In genomic region chr17:75853410-75853809, GRCh38 we compare ENCODE assay signal across 9 cellular contexts. TPM values are rescaled to one million over a fixed set of nuclear protein-coding genes. Genes with fewer than 3 reads are reported as not detected.
DNase-seq lines count a peak whose midpoint lies in the region; ATAC-seq and TF ChIP-seq lines count a peak whose summit lies in the region.
"Had no signal": no experiment of that assay in that cellular context is flagged by ENCODE, and none has a peak within 500 bp of the region (broad histone marks: within the 10 kb centered on the region; RNA-seq: fewer than 3 reads in every experiment).

No MANE protein-coding gene starts in this region.

- peaks cover 10% of the 10 kb centered on the region for H3K36me3 Mint-ChIP-seq in T-cell

- POLR2A ChIA-PET in T-cell (lab: Charles Lee), result interaction anchor here in 1 of 2 donors (0.5 to 0.6 kb wide), 2 partner anchors 24 to 484 kb away, joined by 3 to 9 read pairs; no protein-coding TSS in a partner anchor

- ATAC-seq in T-cell (replicated peaks in 1 of 4) (no peak), GM21576 (IDR thresholded peaks at IDR 0.05; ENCODE audit: unreplicated experiment) (no peak), HG03196 (IDR thresholded peaks at IDR 0.05; ENCODE audit: unreplicated experiment) (no peak)

- no peak overlapping the region for H3K4me3 Mint-ChIP-seq in T-cell
- H3K4me3 Mint-ChIP-seq: activated naive CD8-positive, alpha-beta T cell treated with anti-CD3 and anti-CD28 coated beads, Interleukin-2, amount 10 ng/mL, durations not matched to agents 7 days and 5 days had no signal

- no peaks in the 10 kb centered on the region for H3K27me3 Mint-ChIP-seq in T-cell
- H3K27me3 Mint-ChIP-seq: activated naive CD8-positive, alpha-beta T cell treated with anti-CD3 and anti-CD28 coated beads, Interleukin-2, amount 10 ng/mL, durations not matched to agents 7 days and 5 days had no signal

- peaks cover 30 to 41% (median 37%) of the 10 kb centered on the region in 3 donors for H3K4me1 Mint-ChIP-seq in T-cell

- H3K4me3 ChIP-seq in fibroblast of the aortic adventitia (ENCODE audit: low read depth, low read length), result peak overlapping the region; percentile 28
- H3K4me3 ChIP-seq in retinal pigment epithelial cell (ENCODE audit: low read length), result no peak overlapping the region

- TF ChIP-seq CTCF in fibroblast of the aortic adventitia (IDR thresholded peaks at IDR 0.05; ENCODE audit: insufficient read depth, low read length) (no peak), retinal pigment epithelial cell (conservative IDR thresholded peaks at IDR 0.05; ENCODE audit: low read depth, low read length) (no peak)

- H3K27ac Mint-ChIP-seq in T-cell, result peak overlapping the region; percentile 22 to 61
- H3K27ac Mint-ChIP-seq: activated naive CD8-positive, alpha-beta T cell treated with anti-CD3 and anti-CD28 coated beads, Interleukin-2, amount 10 ng/mL, durations not matched to agents 7 days and 5 days had no signal

- CTCF ChIA-PET in T-cell (lab: Charles Lee), result interaction anchor here (0.6 to 0.8 kb wide), 3 partner anchors 46 to 739 kb away, joined by 4 to 8 read pairs (median 4); partner anchors contain the start of gene MRPL38 (in 1 of the 2)

- H3K9me3 Mint-ChIP-seq in T-cell, result no peaks in the 10 kb centered on the region
- H3K9me3 Mint-ChIP-seq: activated naive CD8-positive, alpha-beta T cell treated with anti-CD3 and anti-CD28 coated beads, Interleukin-2, amount 10 ng/mL, durations not matched to agents 7 days and 5 days had no signal

- DNase-seq in EL, result peak; percentile 66
- no peak for DNase-seq in T-cell
- DNase-seq in fibroblast of the aortic adventitia (ENCODE audit: low read depth), result no peak
- DNase-seq in retinal pigment epithelial cell (ENCODE audit: low read depth), result peak; percentile 50
- DNase-seq in KG1 (lab: John Stamatoyannopoulos, UW), result no peak
- DNase-seq in NCI-H345 treated with DMSO at 0.1 percent for 48 hours (lab: John Stamatoyannopoulos, UW; ENCODE audit: unreplicated experiment), result no peak
- DNase-seq: activated naive CD8-positive, alpha-beta T cell treated with anti-CD3 and anti-CD28 coated beads, Interleukin-2, amount 10 ng/mL, durations not matched to agents 7 days and 5 days had no signal

RNA-seq across cellular contexts. Expression of gene WBP2, which starts 1.7 kb away (rescaled TPM):
- total RNA-seq in T-cell (100 to 1,000 TPM in 3 of 5 donors, 10 to 100 TPM in 2; 91.4 to 158 (median 138) TPM), fibroblast of the aortic adventitia (ENCODE audit: low replicate concordance) (23.3 and 24.1 TPM in 2 replicates)

RNA-seq across cellular contexts. Expression of gene UNC13D, which starts 9.2 kb away (rescaled TPM):
- total RNA-seq in T-cell (100 to 1,000 TPM; 148 to 191 (median 180) TPM), fibroblast of the aortic adventitia (ENCODE audit: low replicate concordance) (0.54 and 2.3 TPM in 2 replicates)

RNA-seq across cellular contexts. Expression of gene TRIM47, which starts 25.0 kb away (rescaled TPM):
- 10 to 100 TPM in 3 of 5 donors, 1 to 10 TPM in 2; 2.6 to 24.6 (median 18.3) TPM for total RNA-seq in T-cell
- total RNA-seq in fibroblast of the aortic adventitia (ENCODE audit: low replicate concordance), result 14.9 and 20.9 TPM in 2 replicates

RNA-seq across cellular contexts. Expression of gene TRIM65, which starts 43.3 kb away (rescaled TPM):
- 10 to 100 TPM; 22.1 to 52.2 (median 45.9) TPM for total RNA-seq in T-cell
- 7.7 and 11.4 TPM in 2 replicates for total RNA-seq in fibroblast of the aortic adventitia (ENCODE audit: low replicate concordance)

RNA-seq across cellular contexts. Expression of gene MRPL38, which starts 51.3 kb away (rescaled TPM):
- total RNA-seq in T-cell (100 to 1,000 TPM; 116 to 170 (median 144) TPM), fibroblast of the aortic adventitia (ENCODE audit: low replicate concordance) (27.0 and 39.2 TPM in 2 replicates)

Comparison
In these comparisons a context has a peak if more than half of its experiments do, and no peak if none do; other contexts are left out.
1. DNase-seq: peak in EL (single experiment) and retinal pigment epithelial cell (single experiment); none in T-cell (0 of 34), fibroblast of the aortic adventitia (single experiment), KG1 (single experiment) and NCI-H345 treated with DMSO at 0.1 percent for 48 hours (single experiment).
2. RNA of gene UNC13D, which starts 9.2 kb away (total RNA-seq): 148 to 191 TPM in T-cell; 0.54 to 2.3 TPM in fibroblast of the aortic adventitia; every median in the first group is over 10 times any median in the second.